Comparison of ENCODE assay signal across 4 cellular contexts in genomic region chr12:55330446-55330845, GRCh38. TPM values are rescaled to one million over a fixed set of nuclear protein-coding genes. Genes with fewer than 3 reads are reported as not detected.
"Had no signal": no experiment of that assay in that cellular context is flagged by ENCODE, and none has a peak within 500 bp of the region (broad histone marks: within the 10 kb centered on the region; RNA-seq: fewer than 3 reads in every experiment).

Gene OR6C3, plus strand, starts transcription at chr12:55330746. Its CDS starts 955 bp downstream, at chr12:55331701.

- DNase-seq: GDM1, GF-D8 had no signal

- H3K4me3 ChIP-seq: GM12878 had no signal

- ATAC-seq: GM12878 had no signal

RNA-seq across cellular contexts. Expression of gene OR6C3, which starts in this region (rescaled TPM):
- total RNA-seq: G401, GM12878 had no signal
- polyA plus RNA-seq: GM12878 had no signal
